In genomic region chr10:60384708-60385398, GRCh38 we compare ENCODE assay signal across 10 cellular contexts. TPM values are rescaled to one million over a fixed set of nuclear protein-coding genes. Genes with fewer than 3 reads are reported as not detected.
DNase-seq lines count a peak whose midpoint lies in the region; ATAC-seq and TF ChIP-seq lines count a peak whose summit lies in the region.
"Had no signal": no experiment of that assay in that cellular context is flagged by ENCODE, and none has a peak within 500 bp of the region (broad histone marks: within the 10 kb centered on the region; RNA-seq: fewer than 3 reads in every experiment).

No MANE protein-coding gene starts in this region.

- no peak for ATAC-seq in GM19455 (IDR thresholded peaks at IDR 0.05; ENCODE audit: unreplicated experiment)
- no peak for ATAC-seq in GM18909 (IDR thresholded peaks at IDR 0.05; ENCODE audit: poor library complexity, unreplicated experiment)

- H3K9me2 ChIP-seq in Karpas-422 (replicated peaks; ENCODE audit: insufficient read depth, low read length) = no peaks in the 10 kb centered on the region

- H3K36me3 ChIP-seq in BJ (ENCODE audit: control insufficient read depth, insufficient read depth, low read length) = no peaks in the 10 kb centered on the region
- H3K36me3 ChIP-seq in Karpas-422 (ENCODE audit: insufficient read depth, low read length) = no peaks in the 10 kb centered on the region

- no peak overlapping the region for H3K4me2 ChIP-seq in Karpas-422 (ENCODE audit: low read depth, low read length, poor library complexity, severe bottlenecking)

- H3K9ac ChIP-seq in Karpas-422 (ENCODE audit: low read length) = no peak overlapping the region

- H3K4me3 ChIP-seq in BJ (ENCODE audit: low read depth, low read length) = no peak overlapping the region
- H3K4me3 ChIP-seq in Karpas-422 (ENCODE audit: low read length) = no peak overlapping the region

- no peaks in the 10 kb centered on the region for H3K79me2 ChIP-seq in Karpas-422 (ENCODE audit: low read length)

- no peak overlapping the region for H3K27ac ChIP-seq in Karpas-422 (ENCODE audit: low read length)

- no peak for TF ChIP-seq CTCF in BJ (IDR thresholded peaks at IDR 0.05; ENCODE audit: insufficient read depth, low read depth, low read length)

- H4K20me1 ChIP-seq in Karpas-422 (ENCODE audit: insufficient read depth, low read depth, low read length) = no peaks in the 10 kb centered on the region

- peak; percentile 94 for DNase-seq in BJ (ENCODE audit: low read depth)
- DNase-seq in NCI-H446 (lab: John Stamatoyannopoulos, UW) = peak; percentile 54 to 86
- DNase-seq in dedifferentiated amniotic fluid mesenchymal stem cell (ENCODE audit: extremely low spot score) = peak; percentile 89
- DNase-seq in myocyte (ENCODE audit: low read depth) = peak; percentile 93
- no peak for DNase-seq in Karpas-422
- no peak for DNase-seq in NCI-H1048 (lab: John Stamatoyannopoulos, UW)
- DNase-seq: GDM1, Kasumi-1 had no signal

- no peaks in the 10 kb centered on the region for H3K27me3 ChIP-seq in BJ (ENCODE audit: control insufficient read depth, insufficient read depth, low read length)
- no peaks in the 10 kb centered on the region; the same call in 1 of the 2 replicates for H3K27me3 ChIP-seq in Karpas-422 (ENCODE audit: low read length)

- no peaks in the 10 kb centered on the region for H3K9me3 ChIP-seq in Karpas-422 (ENCODE audit: low read length)

- POLR2A ChIA-PET in BJ (lab: Charles Lee) = interaction anchor here (0.6 kb wide), 1 partner anchor 1654 kb away, joined by 4 read pairs; no protein-coding TSS in a partner anchor

- H3K4me1 ChIP-seq in Karpas-422 (ENCODE audit: low read length) = peaks cover 5% of the 10 kb centered on the region

- CTCF ChIA-PET in BJ (lab: Yijun Ruan, JAX) = no interaction called here

- no peak overlapping the region for H2AFZ ChIP-seq in Karpas-422 (ENCODE audit: low read length)

RNA-seq across cellular contexts. Expression of gene ANK3, which starts 4.8 kb away (rescaled TPM):
- polyA plus RNA-seq in BJ (2011; rRNA removed) = 0.09 and 0.13 TPM in 2 replicates
- polyA minus RNA-seq in BJ (2011; rRNA and poly(A)+ RNA removed) = 0.21 TPM in 1 of 2 replicates, not detected in the other
- total RNA-seq in myocyte = 24.6 and 29.6 TPM in 2 replicates
- polyA plus RNA-seq in myocyte (2012) = 9.0 TPM
- total RNA-seq in Karpas-422 (2014; rRNA removed; shearing (Covaris generic); ENCODE audit: low replicate concordance) = 3.3 and 7.0 TPM in 2 replicates

Comparison
In these comparisons a context has a peak if more than half of its experiments do, and no peak if none do; other contexts are left out.
1. DNase-seq: peak in BJ (single experiment), NCI-H446 (2 of 2), dedifferentiated amniotic fluid mesenchymal stem cell (single experiment) and myocyte (single experiment); none in Karpas-422 (single experiment) and NCI-H1048 (single experiment).